Comparison of ENCODE assay signal across 7 cellular contexts in genomic region chr9:19229725-19230355, GRCh38. TPM values are rescaled to one million over a fixed set of nuclear protein-coding genes. Genes with fewer than 3 reads are reported as not detected.
DNase-seq lines count a peak whose midpoint lies in the region; ATAC-seq, FAIRE-seq and TF ChIP-seq lines count a peak whose summit lies in the region.

No MANE protein-coding gene starts in this region.

- no peaks in the 10 kb centered on the region for H3K9me3 ChIP-seq in HCT116 (ENCODE audit: control insufficient read depth in 1 of 2, insufficient read depth in 1 of 2, low read depth in 1 of 2, low read length in 2 of 2)

- 0 out of 2 replicates have a peak, but pooled peaks cover 4% of the 10 kb centered on the region for H4K20me1 ChIP-seq in HCT116 (ENCODE audit: insufficient read depth)

- DNase-seq in GM12892 (ENCODE audit: insufficient read length) = peak; percentile 53
- DNase-seq in HCT116 (ENCODE audit: low read depth, low spot score) = peak; percentile 36
- DNase-seq in LoVo (ENCODE audit: low spot score) = peak; percentile 69
- peak in 32 of 61 donors; percentile 25 to 89 (median 68) for DNase-seq in caudate nucleus (lab: John Stamatoyannopoulos, UW)
- peak; percentile 33 to 40 for DNase-seq in stimulated activated CD8-positive, alpha-beta memory T cell treated with anti-CD3 and anti-CD28 coated beads, Interleukin-4, amount 100 ng/mL, for 1 hour (ENCODE audit: low read depth in 2 of 2, low spot score in 1 of 2)

- TF ChIP-seq CTCF in HCT116 (IDR thresholded peaks at IDR 0.05 in 2 of 3, conservative IDR thresholded peaks at IDR 0.05 in 1 of 3; ENCODE audit: borderline replicate concordance in 1 of 3, insufficient read depth in 1 of 3, low read depth in 2 of 3, low read length in 2 of 3) = no peak

- peak; percentile 87 for FAIRE-seq in GM12892 (lab: Jason Lieb, UNC)

- POLR2A ChIA-PET in HCT116 (lab: Charles Lee) = interaction anchor here (0.7 to 1.2 kb wide), 6 partner anchors 12 to 1681 kb away, joined by 3 to 6 read pairs (median 5); no protein-coding TSS in a partner anchor

- BruUV-seq in HCT116 (replicated peaks; lab: Mats Ljungman, UMichigan) = no TSS peak

- intact Hi-C loops in HCT116 (cut with micrococcal nuclease) = no loop called here

- RAD21 ChIA-PET in HCT116 (lab: Charles Lee; ENCODE audit: low non-redundant PET in 1 of 2, low total read pairs in 2 of 2, uncharacterized antibody in 2 of 2, unreplicated experiment in 2 of 2) = interaction anchor here in 1 of 2 experiments (0.7 kb wide), 1 partner anchor 69 kb away, joined by 9 read pairs; no protein-coding TSS in a partner anchor

- H3K27ac ChIP-seq in HCT116 (ENCODE audit: low read depth, low read length) (peak overlapping the region; percentile 97), caudate nucleus (ENCODE audit: low read depth, low read length) (peak overlapping the region; percentile 94), layer of hippocampus (ENCODE audit: low read depth, low read length) (peak overlapping the region; percentile 94)

- H3K4me2 ChIP-seq in HCT116 (ENCODE audit: low read length) = peak overlapping the region; percentile 95

- CTCF ChIA-PET in HCT116 (lab: Charles Lee) = interaction anchor here (1.1 kb wide), 1 partner anchor 181 kb away, joined by 4 read pairs; the partner anchor contains the start of gene RRAGA

- H3K79me2 ChIP-seq in HCT116 (ENCODE audit: insufficient read depth, low read length) = peaks cover 39% of the 10 kb centered on the region

- H3K9ac ChIP-seq in HCT116 (ENCODE audit: low read length) = peak overlapping the region; percentile 88

- H3K4me1 ChIP-seq in HCT116 (ENCODE audit: control insufficient read depth in 1 of 2, insufficient read depth in 2 of 2, low read length in 2 of 2) = peaks cover 15 to 35% of the 10 kb centered on the region in 2 experiments

- TF ChIP-seq RAD21 in HCT116 (IDR thresholded peaks at IDR 0.05; ENCODE audit: low read depth) = no peak

- TF ChIP-seq POLR2A in GM12892 (IDR thresholded peaks at IDR 0.05; ENCODE audit: low read depth, low read length) = peak; percentile 26; the same call in 1 of the 2 replicates
- no peak for TF ChIP-seq POLR2A in HCT116 (IDR thresholded peaks at IDR 0.05; ENCODE audit: borderline replicate concordance, extremely low read depth, insufficient read depth, insufficient read length)

- ATAC-seq in HCT116 = peak; percentile 71
- ATAC-seq in SK-N-SH treated with all-trans-retinoic acid at 6 μM for 48 hours = peak; percentile 77

- no peaks in the 10 kb centered on the region for H3K9me2 ChIP-seq in HCT116 (ENCODE audit: insufficient read depth)

- no peaks in the 10 kb centered on the region for H3K36me3 ChIP-seq in HCT116 (ENCODE audit: control insufficient read depth in 1 of 2, insufficient read depth in 2 of 2, low read length in 2 of 2)

- H3K27me3 ChIP-seq in HCT116 (ENCODE audit: insufficient read depth, low read length) (no peaks in the 10 kb centered on the region), layer of hippocampus (ENCODE audit: control insufficient read depth, insufficient read depth, low read length) (no peaks in the 10 kb centered on the region)

- peak overlapping the region; percentile 80 to 91 for H3K4me3 ChIP-seq in HCT116 (replicated peaks in 1 of 2; ENCODE audit: low read depth in 1 of 2, low read length in 2 of 2)

- H2AFZ ChIP-seq in HCT116 (ENCODE audit: low read depth, low read length, poor library complexity, severe bottlenecking) = peak overlapping the region; percentile 40

TF ChIP-seq in HCT116, 20 proteins besides CTCF, POLR2A, EP300 and RAD21:
- TF ChIP-seq EZH2phosphoT487 (IDR thresholded peaks at IDR 0.05; ENCODE audit: borderline replicate concordance) = no peak
- no peak for TF ChIP-seq ZNF274 (IDR thresholded peaks at IDR 0.05; ENCODE audit: low read depth, low read length)
- no peak for TF ChIP-seq ELF1 (IDR thresholded peaks at IDR 0.05; ENCODE audit: borderline replicate concordance, low read depth)
- TF ChIP-seq YY1 (IDR thresholded peaks at IDR 0.05; ENCODE audit: extremely low read depth, insufficient replicate concordance, low read depth, low read length) = no peak
- no peak for TF ChIP-seq CBX3 (IDR thresholded peaks at IDR 0.05; ENCODE audit: low read depth)
- no peak for TF ChIP-seq ZBTB33 (IDR thresholded peaks at IDR 0.05; ENCODE audit: extremely low read depth, insufficient replicate concordance, low read length)
- peak; percentile 67 for TF ChIP-seq TCF7L2 (IDR thresholded peaks at IDR 0.05; ENCODE audit: borderline replicate concordance, extremely low read depth, insufficient read depth, insufficient read length)
- no peak for TF ChIP-seq JUND (IDR thresholded peaks at IDR 0.05)
- TF ChIP-seq EZH2 (IDR thresholded peaks at IDR 0.05) = no peak
- no peak for TF ChIP-seq ZFX (IDR thresholded peaks at IDR 0.05)
- peak; percentile 50; the same call in 1 of the 2 replicates for TF ChIP-seq MAX (IDR thresholded peaks at IDR 0.05)
- no peak for TF ChIP-seq ATF3 (IDR thresholded peaks at IDR 0.05)

TF ChIP-seq in SK-N-SH treated with all-trans-retinoic acid at 6 μM for 48 hours, 23 proteins besides CTCF, POLR2A, EP300 and RAD21:
- no peak for TF ChIP-seq ZFP30 (CRISPR knock-in tag; IDR thresholded peaks at IDR 0.05)
- TF ChIP-seq CSDC2 (CRISPR knock-in tag; IDR thresholded peaks at IDR 0.05) = peak; percentile 59; the same call in 1 of the 2 replicates
- 0 out of 2 replicates have a peak, but pooled peaks have one; percentile 31 for TF ChIP-seq TSHZ2 (CRISPR knock-in tag; IDR thresholded peaks at IDR 0.05)

RNA-seq across cellular contexts. Expression of gene DENND4C, which starts 0.7 kb away (rescaled TPM):
- polyA plus RNA-seq in GM12892 (2012; ENCODE audit: missing spikeins) = 30.7 TPM
- 20.9 TPM for total RNA-seq in HCT116 (2021; ENCODE audit: unreplicated experiment)
- polyA plus RNA-seq in HCT116 (2012) = 5.2 and 7.1 TPM in 2 replicates

Comparison
In these comparisons a context has a peak if more than half of its experiments do, and no peak if none do; other contexts are left out.
1. Peak in every context shown above with its lines: DNase-seq, ATAC-seq, H3K4me3 ChIP-seq and H3K27ac ChIP-seq.